1 cellular context compared by ENCODE assay signal in genomic region chr6:42453027-42453648, GRCh38.
TF ChIP-seq lines count a peak whose summit lies in the region.

No MANE protein-coding gene starts in this region.

TF ChIP-seq in K562, 482 proteins besides CTCF, POLR2A, EP300 and RAD21 (continued from another document and continues in another):
- TF ChIP-seq CBFA2T2 (conservative IDR thresholded peaks at IDR 0.05), result no peak
- peak in 2 of 3 experiments; percentile 4 to 73 for TF ChIP-seq YY1 (IDR thresholded peaks at IDR 0.05; ENCODE audit: borderline replicate concordance in 1 of 3, control insufficient read depth in 1 of 3, extremely low read depth in 1 of 3, insufficient read depth in 3 of 3, insufficient read length in 1 of 3, insufficient replicate concordance in 2 of 3, low read depth in 1 of 3, low read length in 2 of 3)
- peak; percentile 72 for TF ChIP-seq ZNF263 (CRISPR knock-in tag; IDR thresholded peaks at IDR 0.05; ENCODE audit: borderline replicate concordance)
- TF ChIP-seq CHD4 (IDR thresholded peaks at IDR 0.05; ENCODE audit: insufficient read depth, insufficient replicate concordance, low read depth, low read length, poor library complexity, severe bottlenecking), result peak; percentile 7
- TF ChIP-seq, protein P1, sequence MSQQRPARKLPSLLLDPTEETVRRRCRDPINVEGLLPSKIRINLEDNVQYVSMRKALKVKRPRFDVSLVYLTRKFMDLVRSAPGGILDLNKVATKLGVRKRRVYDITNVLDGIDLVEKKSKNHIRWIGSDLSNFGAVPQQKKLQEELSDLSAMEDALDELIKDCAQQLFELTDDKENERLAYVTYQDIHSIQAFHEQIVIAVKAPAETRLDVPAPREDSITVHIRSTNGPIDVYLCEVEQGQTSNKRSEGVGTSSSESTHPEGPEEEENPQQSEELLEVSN (IDR thresholded peaks at IDR 0.05; ENCODE audit: borderline replicate concordance in 1 of 2, extremely low read depth in 1 of 2, insufficient read depth in 1 of 2, insufficient read length in 1 of 2, low read depth in 1 of 2, low read length in 1 of 2, poor library complexity in 1 of 2, severe bottlenecking in 1 of 2), result peak in 1 of 2 experiments; percentile 92
- no peak for TF ChIP-seq MTA2 (IDR thresholded peaks at IDR 0.05; ENCODE audit: low read depth)
- TF ChIP-seq CBFA2T3 (IDR thresholded peaks at IDR 0.05), result 0 out of 2 replicates have a peak, but pooled peaks have one; percentile 6
- peak; percentile 19 for TF ChIP-seq KDM5B (IDR thresholded peaks at IDR 0.05; ENCODE audit: insufficient replicate concordance, low read depth, low read length)
- no peak for TF ChIP-seq SMAD3 (CRISPR knock-in tag; conservative IDR thresholded peaks at IDR 0.05)
- TF ChIP-seq, protein P2, sequence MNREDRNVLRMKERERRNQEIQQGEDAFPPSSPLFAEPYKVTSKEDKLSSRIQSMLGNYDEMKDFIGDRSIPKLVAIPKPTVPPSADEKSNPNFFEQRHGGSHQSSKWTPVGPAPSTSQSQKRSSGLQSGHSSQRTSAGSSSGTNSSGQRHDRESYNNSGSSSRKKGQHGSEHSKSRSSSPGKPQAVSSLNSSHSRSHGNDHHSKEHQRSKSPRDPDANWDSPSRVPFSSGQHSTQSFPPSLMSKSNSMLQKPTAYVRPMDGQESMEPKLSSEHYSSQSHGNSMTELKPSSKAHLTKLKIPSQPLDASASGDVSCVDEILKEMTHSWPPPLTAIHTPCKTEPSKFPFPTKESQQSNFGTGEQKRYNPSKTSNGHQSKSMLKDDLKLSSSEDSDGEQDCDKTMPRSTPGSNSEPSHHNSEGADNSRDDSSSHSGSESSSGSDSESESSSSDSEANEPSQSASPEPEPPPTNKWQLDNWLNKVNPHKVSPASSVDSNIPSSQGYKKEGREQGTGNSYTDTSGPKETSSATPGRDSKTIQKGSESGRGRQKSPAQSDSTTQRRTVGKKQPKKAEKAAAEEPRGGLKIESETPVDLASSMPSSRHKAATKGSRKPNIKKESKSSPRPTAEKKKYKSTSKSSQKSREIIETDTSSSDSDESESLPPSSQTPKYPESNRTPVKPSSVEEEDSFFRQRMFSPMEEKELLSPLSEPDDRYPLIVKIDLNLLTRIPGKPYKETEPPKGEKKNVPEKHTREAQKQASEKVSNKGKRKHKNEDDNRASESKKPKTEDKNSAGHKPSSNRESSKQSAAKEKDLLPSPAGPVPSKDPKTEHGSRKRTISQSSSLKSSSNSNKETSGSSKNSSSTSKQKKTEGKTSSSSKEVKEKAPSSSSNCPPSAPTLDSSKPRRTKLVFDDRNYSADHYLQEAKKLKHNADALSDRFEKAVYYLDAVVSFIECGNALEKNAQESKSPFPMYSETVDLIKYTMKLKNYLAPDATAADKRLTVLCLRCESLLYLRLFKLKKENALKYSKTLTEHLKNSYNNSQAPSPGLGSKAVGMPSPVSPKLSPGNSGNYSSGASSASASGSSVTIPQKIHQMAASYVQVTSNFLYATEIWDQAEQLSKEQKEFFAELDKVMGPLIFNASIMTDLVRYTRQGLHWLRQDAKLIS (CRISPR knock-in tag; IDR thresholded peaks at IDR 0.05), result 0 out of 2 replicates have a peak, but pooled peaks have one; percentile 42
- TF ChIP-seq, protein P3, sequence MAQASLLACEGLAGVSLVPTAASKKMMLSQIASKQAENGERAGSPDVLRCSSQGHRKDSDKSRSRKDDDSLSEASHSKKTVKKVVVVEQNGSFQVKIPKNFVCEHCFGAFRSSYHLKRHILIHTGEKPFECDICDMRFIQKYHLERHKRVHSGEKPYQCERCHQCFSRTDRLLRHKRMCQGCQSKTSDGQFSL (CRISPR knock-in tag; IDR thresholded peaks at IDR 0.05), result 0 out of 2 replicates have a peak, but pooled peaks have one; percentile 26
- TF ChIP-seq, protein P3 (tag; IDR thresholded peaks at IDR 0.05), result no peak
- peak; percentile 90 for TF ChIP-seq EGR1 (conservative IDR thresholded peaks at IDR 0.05)
- TF ChIP-seq CXXC5 (CRISPR knock-in tag; IDR thresholded peaks at IDR 0.05), result peak; percentile 38; the same call in 1 of the 2 replicates
- no peak for TF ChIP-seq ELF2 (CRISPR knock-in tag; IDR thresholded peaks at IDR 0.05)
- TF ChIP-seq, protein P4, sequence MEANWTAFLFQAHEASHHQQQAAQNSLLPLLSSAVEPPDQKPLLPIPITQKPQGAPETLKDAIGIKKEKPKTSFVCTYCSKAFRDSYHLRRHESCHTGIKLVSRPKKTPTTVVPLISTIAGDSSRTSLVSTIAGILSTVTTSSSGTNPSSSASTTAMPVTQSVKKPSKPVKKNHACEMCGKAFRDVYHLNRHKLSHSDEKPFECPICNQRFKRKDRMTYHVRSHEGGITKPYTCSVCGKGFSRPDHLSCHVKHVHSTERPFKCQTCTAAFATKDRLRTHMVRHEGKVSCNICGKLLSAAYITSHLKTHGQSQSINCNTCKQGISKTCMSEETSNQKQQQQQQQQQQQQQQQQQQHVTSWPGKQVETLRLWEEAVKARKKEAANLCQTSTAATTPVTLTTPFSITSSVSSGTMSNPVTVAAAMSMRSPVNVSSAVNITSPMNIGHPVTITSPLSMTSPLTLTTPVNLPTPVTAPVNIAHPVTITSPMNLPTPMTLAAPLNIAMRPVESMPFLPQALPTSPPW (CRISPR knock-in tag; IDR thresholded peaks at IDR 0.05), result peak; percentile 59
- 0 out of 2 replicates have a peak, but pooled peaks have one; percentile 33 for TF ChIP-seq ZNF395 (CRISPR knock-in tag; IDR thresholded peaks at IDR 0.05)
- TF ChIP-seq SMAD2 (IDR thresholded peaks at IDR 0.05; ENCODE audit: low read depth, low read length), result no peak
- TF ChIP-seq ZC3H8 (IDR thresholded peaks at IDR 0.05), result no peak
- no peak for TF ChIP-seq XRCC5 (IDR thresholded peaks at IDR 0.05; ENCODE audit: low read depth, low read length)
- peak; percentile 46; the same call in 1 of the 2 replicates for TF ChIP-seq ZBTB1 (CRISPR knock-in tag; IDR thresholded peaks at IDR 0.05; ENCODE audit: borderline replicate concordance, low read depth)
- peak; percentile 53 for TF ChIP-seq HNRNPK (IDR thresholded peaks at IDR 0.05; ENCODE audit: low read depth, low read length, poor library complexity, severe bottlenecking)
- TF ChIP-seq ZBTB7A (IDR thresholded peaks at IDR 0.05; ENCODE audit: borderline replicate concordance, control insufficient read depth, low read depth, low read length), result peak; percentile 32; the same call in 1 of the 2 replicates
- TF ChIP-seq MGA (IDR thresholded peaks at IDR 0.05), result no peak; the same call in 1 of the 2 replicates
- peak; percentile 17 for TF ChIP-seq TAF1 (IDR thresholded peaks at IDR 0.05; ENCODE audit: control insufficient read depth, extremely low read depth, insufficient read depth, low read length, severe bottlenecking)
- no peak for TF ChIP-seq ZNF445 (CRISPR knock-in tag; IDR thresholded peaks at IDR 0.05; ENCODE audit: low read depth)
- no peak for TF ChIP-seq HES1 (IDR thresholded peaks at IDR 0.05; ENCODE audit: low read depth)
- no peak for TF ChIP-seq ZNF316 (IDR thresholded peaks at IDR 0.05)
- TF ChIP-seq MTA3 (IDR thresholded peaks at IDR 0.05; ENCODE audit: borderline replicate concordance), result 0 out of 2 replicates have a peak, but pooled peaks have one; percentile 34
- no peak for TF ChIP-seq BDP1 (IDR thresholded peaks at IDR 0.05; ENCODE audit: insufficient read depth, insufficient read length)
- TF ChIP-seq TFAP4 (CRISPR knock-in tag; IDR thresholded peaks at IDR 0.05; ENCODE audit: borderline replicate concordance), result peak; percentile 95
- no peak for TF ChIP-seq ETV6 (IDR thresholded peaks at IDR 0.05; ENCODE audit: borderline replicate concordance in 1 of 2, low read depth in 2 of 2, low read length in 1 of 2)
- no peak for TF ChIP-seq ETV6 (CRISPR knock-in tag; IDR thresholded peaks at IDR 0.05; ENCODE audit: borderline replicate concordance)
- TF ChIP-seq ARID1B (IDR thresholded peaks at IDR 0.05), result no peak
- TF ChIP-seq SP1 (CRISPR knock-in tag; IDR thresholded peaks at IDR 0.05), result peak; percentile 14; the same call in 1 of the 2 replicates
- TF ChIP-seq ZNF696 (CRISPR knock-in tag; conservative IDR thresholded peaks at IDR 0.05), result no peak
- peak; percentile 5 for TF ChIP-seq FIP1L1 (IDR thresholded peaks at IDR 0.05; ENCODE audit: low read depth, low read length, poor library complexity, severe bottlenecking)
